18 cellular contexts compared by ENCODE assay signal in the genomic region with DNA sequence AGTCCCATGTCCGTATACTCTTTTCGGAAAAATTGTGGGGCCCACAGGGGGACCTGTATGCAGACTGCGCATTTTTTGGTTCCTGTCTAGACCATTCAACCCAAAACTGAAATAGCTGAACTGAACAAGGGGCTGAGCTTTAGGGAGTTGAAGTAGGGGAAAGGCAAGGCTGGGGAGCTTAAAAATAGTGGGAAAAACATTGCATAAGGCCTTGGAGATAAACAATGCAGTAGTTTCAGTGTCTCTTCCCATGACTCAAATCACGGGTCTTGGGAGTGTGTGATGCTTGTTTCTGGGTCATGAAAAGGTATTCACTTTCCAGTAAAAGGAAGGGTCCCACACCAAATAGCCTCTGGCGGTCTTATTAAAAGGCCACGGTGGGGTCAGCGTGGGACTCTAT.
"Had no signal": no experiment of that assay in that cellular context is flagged by ENCODE, and none has a peak within 500 bp of the region (broad histone marks: within the 10 kb centered on the region; RNA-seq: fewer than 3 reads in every experiment).

No MANE protein-coding gene starts in this region.

- H3K9me3 ChIP-seq: lower lobe of right lung, mucosa of descending colon had no signal

- ATAC-seq: left colon; lower lobe of right lung; mucosa of descending colon; naive thymus-derived CD4-positive, alpha-beta T cell; right cardiac atrium; stimulated activated naive CD8-positive, alpha-beta T cell treated with anti-CD3 and anti-CD28 coated beads, Interleukin-15, Interleukin-2, amounts not matched to agents 100 U/mL and 50 U/mL, for 24 hours; WTC11 had no signal

- H3K4me3 ChIP-seq: lower lobe of right lung, mucosa of descending colon, smooth muscle cell had no signal

- DNase-seq: activated CD4-positive, alpha-beta T cell treated with anti-CD3 and anti-CD28 coated beads, Interleukin-2, amount 10 ng/mL, durations not matched to agents 24 days and 14 days; activated CD8-positive, alpha-beta memory T cell treated with anti-CD3 and anti-CD28 coated beads, Interleukin-2, amount 50 U/mL, for 48 hours; activated gamma-delta T cell treated with Interleukin-2 at 50 U/mL for 16 hours; effector memory CD4-positive, alpha-beta T cell; head of caudate nucleus; immature natural killer cell; left colon; lower lobe of right lung; mucosa of descending colon; naive thymus-derived CD4-positive, alpha-beta T cell; right cardiac atrium; stimulated activated CD4-positive, alpha-beta T cell treated with anti-CD3 and anti-CD28 coated beads, Interleukin-4, amount 100 ng/mL, for 4 hours; stimulated activated CD8-positive, alpha-beta memory T cell treated with anti-CD3 and anti-CD28 coated beads, Interleukin-4, amount 100 ng/mL, for 48 hours; stimulated activated naive CD8-positive, alpha-beta T cell treated with anti-CD3 and anti-CD28 coated beads, Interleukin-15, Interleukin-2, amounts not matched to agents 100 U/mL and 50 U/mL, for 24 hours; T-helper 2 cell; trophoblast cell had no signal

- H3K4me1 ChIP-seq: lower lobe of right lung had no signal

- H3K36me3 ChIP-seq: lower lobe of right lung had no signal

- H3K27ac ChIP-seq: lower lobe of right lung had no signal
